In genomic region chr6:31394381-31394780, GRCh38 we compare ENCODE assay signal across 14 cellular contexts. TPM values are rescaled to one million over a fixed set of nuclear protein-coding genes. Genes with fewer than 3 reads are reported as not detected.
DNase-seq lines count a peak whose midpoint lies in the region; ATAC-seq and TF ChIP-seq lines count a peak whose summit lies in the region.
"Had no signal": no experiment of that assay in that cellular context is flagged by ENCODE, and none has a peak within 500 bp of the region (broad histone marks: within the 10 kb centered on the region; RNA-seq: fewer than 3 reads in every experiment).

No MANE protein-coding gene starts in this region.

- TF ChIP-seq CTCF in Peyer's patch (IDR thresholded peaks at IDR 0.05) (no peak), hepatocyte (IDR thresholded peaks at IDR 0.05; ENCODE audit: poor library complexity) (no peak), lower lobe of right lung (IDR thresholded peaks at IDR 0.05) (no peak)

- no peaks in the 10 kb centered on the region for H3K9me3 ChIP-seq in Peyer's patch
- no peaks in the 10 kb centered on the region for H3K9me3 ChIP-seq in hepatocyte (ENCODE audit: low read depth)
- no peaks in the 10 kb centered on the region for H3K9me3 ChIP-seq in mucosa of rectum (ENCODE audit: control insufficient read depth in 2 of 2, low read length in 2 of 2)
- H3K9me3 ChIP-seq in lower lobe of right lung = no peaks in the 10 kb centered on the region

- no peak for ATAC-seq in activated T-helper 17 cell treated with anti-CD3 and anti-CD28 coated beads, Interleukin-2, amount 50 U/mL, for 72 hours (replicated peaks)
- no peak for ATAC-seq in lower lobe of right lung
- ATAC-seq: CD8-positive, alpha-beta T cell; HCT116 had no signal

- peaks cover 6% of the 10 kb centered on the region for H3K4me1 Mint-ChIP-seq in activated T-helper 17 cell treated with anti-CD3 and anti-CD28 coated beads, Interleukin-2, amount 50 U/mL, for 72 hours

- H3K27me3 ChIP-seq in Peyer's patch (no peaks in the 10 kb centered on the region), hepatocyte (no peaks in the 10 kb centered on the region), mucosa of rectum (ENCODE audit: control insufficient read depth in 2 of 2, insufficient read depth in 2 of 2, low read length in 2 of 2) (no peaks in the 10 kb centered on the region), lower lobe of right lung (ENCODE audit: low read depth) (no peaks in the 10 kb centered on the region)

- H3K9me2 ChIP-seq in hepatocyte (replicated peaks; ENCODE audit: insufficient read depth) = no peaks in the 10 kb centered on the region

- H3K27ac Mint-ChIP-seq in activated T-helper 17 cell treated with anti-CD3 and anti-CD28 coated beads, Interleukin-2, amount 50 U/mL, for 72 hours = no peak overlapping the region
- H3K27ac Mint-ChIP-seq: CD8-positive, alpha-beta T cell; GM23338 had no signal

- no peak for DNase-seq in Peyer's patch
- peak; percentile 23 for DNase-seq in hepatocyte (ENCODE audit: low spot score)
- DNase-seq in inferior parietal cortex (ENCODE audit: extremely low spot score) = no peak
- DNase-seq in lower lobe of right lung = no peak
- DNase-seq: C1 segment of cervical spinal cord, Caco-2, DMS153, DND-41, H9 had no signal

- no peak overlapping the region for H3K4me2 ChIP-seq in hepatocyte
- H3K4me2 ChIP-seq: GM23338 had no signal

- peak overlapping the region in 3 of 4 donors; percentile 27 to 88 (median 67) for H3K27ac ChIP-seq in Peyer's patch
- no peak overlapping the region for H3K27ac ChIP-seq in hepatocyte
- H3K27ac ChIP-seq in mucosa of rectum (ENCODE audit: low read depth in 2 of 2, low read length in 2 of 2) = peak overlapping the region; percentile 84 to 85
- H3K27ac ChIP-seq in lower lobe of right lung = no peak overlapping the region

- no peaks in the 10 kb centered on the region for H4K20me1 ChIP-seq in hepatocyte (ENCODE audit: insufficient read depth, poor library complexity, severe bottlenecking)

- H3K9me3 Mint-ChIP-seq in activated T-helper 17 cell treated with anti-CD3 and anti-CD28 coated beads, Interleukin-2, amount 50 U/mL, for 72 hours = no peaks in the 10 kb centered on the region
- H3K9me3 Mint-ChIP-seq: CD8-positive, alpha-beta T cell had no signal

- H3K4me3 ChIP-seq in Peyer's patch = no peak overlapping the region
- H3K4me3 ChIP-seq in hepatocyte = no peak overlapping the region
- H3K4me3 ChIP-seq in mucosa of rectum (ENCODE audit: low read length in 2 of 2) = peak overlapping the region in 1 of 2 donors; percentile 41
- H3K4me3 ChIP-seq in lower lobe of right lung = no peak overlapping the region
- H3K4me3 ChIP-seq: GM23338 had no signal

- H3K36me3 ChIP-seq in Peyer's patch = no peaks in the 10 kb centered on the region
- no peaks in the 10 kb centered on the region for H3K36me3 ChIP-seq in hepatocyte (replicated peaks; ENCODE audit: insufficient read depth, low read depth)
- H3K36me3 ChIP-seq in mucosa of rectum (ENCODE audit: control insufficient read depth in 2 of 2, insufficient read depth in 2 of 2, low read length in 2 of 2) = peaks cover 0 to 3% of the 10 kb centered on the region in 2 donors
- H3K36me3 ChIP-seq in lower lobe of right lung = peaks cover 16% of the 10 kb centered on the region

- TF ChIP-seq POLR2A in Peyer's patch (IDR thresholded peaks at IDR 0.05) = no peak

- H3K27me3 Mint-ChIP-seq in activated T-helper 17 cell treated with anti-CD3 and anti-CD28 coated beads, Interleukin-2, amount 50 U/mL, for 72 hours = no peaks in the 10 kb centered on the region

- intact Hi-C loops in lower lobe of right lung (cut with DNase I) = loop anchor here (10.0 kb wide), 1 partner anchor 50 kb away; no protein-coding TSS in a partner anchor

- peak overlapping the region; percentile 16 to 52 for H3K9ac ChIP-seq in mucosa of rectum (ENCODE audit: low read depth in 1 of 2, low read length in 2 of 2)

- WGBS in hepatocyte (ENCODE audit: low lambda C conversion rate, missing lambda C conversion rate) = 80% methylated on average over 4 of the region's 4 CpGs

- no peak overlapping the region for H3K4me3 Mint-ChIP-seq in activated T-helper 17 cell treated with anti-CD3 and anti-CD28 coated beads, Interleukin-2, amount 50 U/mL, for 72 hours
- H3K4me3 Mint-ChIP-seq: CD8-positive, alpha-beta T cell; GM23338; H9 had no signal

- peaks cover 4% of the 10 kb centered on the region for H3K79me2 ChIP-seq in hepatocyte

- no peaks in the 10 kb centered on the region for H3K36me3 Mint-ChIP-seq in activated T-helper 17 cell treated with anti-CD3 and anti-CD28 coated beads, Interleukin-2, amount 50 U/mL, for 72 hours (ENCODE audit: low read depth)

- H2AFZ ChIP-seq in hepatocyte = no peak overlapping the region
- H2AFZ ChIP-seq: GM23338 had no signal

- peaks cover 0 to 31% (median 1%) of the 10 kb centered on the region in 4 donors for H3K4me1 ChIP-seq in Peyer's patch
- peaks cover 5% of the 10 kb centered on the region for H3K4me1 ChIP-seq in hepatocyte (ENCODE audit: insufficient read depth)
- peaks cover 24 to 34% of the 10 kb centered on the region in 2 donors for H3K4me1 ChIP-seq in mucosa of rectum (ENCODE audit: control insufficient read depth in 2 of 2, insufficient read depth in 2 of 2, low read length in 2 of 2)
- H3K4me1 ChIP-seq in lower lobe of right lung = peaks cover 27% of the 10 kb centered on the region
- H3K4me1 ChIP-seq: Caco-2 had no signal

RNA-seq across cellular contexts. Expression of gene MICA, which starts 9.0 kb away (rescaled TPM):
- total RNA-seq in Peyer's patch (10 to 100 TPM; 21.0 to 71.0 (median 29.1) TPM), hepatocyte (32.6 and 36.0 TPM in 2 replicates), lower lobe of right lung (33.1 TPM)
- polyA plus RNA-seq in hepatocyte = 41.9 and 43.8 TPM in 2 replicates
- total RNA-seq in activated T-helper 17 cell treated with anti-CD3 and anti-CD28 coated beads, Interleukin-2, amount 50 U/mL, for 72 hours = 10 to 100 TPM; 11.6 to 16.2 TPM

RNA-seq across cellular contexts. Expression of gene HLA-B, which starts 37.4 kb away (rescaled TPM):
- total RNA-seq in Peyer's patch = 1,000 to 10,000 TPM in 3 of 4 donors, 100 to 1,000 TPM in 1; 835 to 3,384 (median 2,517) TPM
- total RNA-seq in hepatocyte = 46.9 and 52.2 TPM in 2 replicates
- 151 and 216 TPM in 2 replicates for polyA plus RNA-seq in hepatocyte
- 1,000 to 10,000 TPM; 3,089 to 4,180 TPM for total RNA-seq in activated T-helper 17 cell treated with anti-CD3 and anti-CD28 coated beads, Interleukin-2, amount 50 U/mL, for 72 hours
- 2,736 TPM for total RNA-seq in lower lobe of right lung

Comparison
In these comparisons a context has a peak if more than half of its experiments do, and no peak if none do; other contexts are left out.
1. H3K27ac ChIP-seq: peak in Peyer's patch (3 of 4) and mucosa of rectum (2 of 2); none in hepatocyte (single experiment) and lower lobe of right lung (single experiment).
2. RNA of gene HLA-B, which starts 37.4 kb away (total RNA-seq): 3,089 to 4,180 TPM in activated T-helper 17 cell treated with anti-CD3 and anti-CD28 coated beads, Interleukin-2, amount 50 U/mL, for 72 hours, 835 to 3,384 TPM in Peyer's patch and 2,736 TPM in lower lobe of right lung (single experiment); 46.9 to 52.2 TPM in hepatocyte; every median in the first group is over 10 times any median in the second.